In the genomic region with DNA sequence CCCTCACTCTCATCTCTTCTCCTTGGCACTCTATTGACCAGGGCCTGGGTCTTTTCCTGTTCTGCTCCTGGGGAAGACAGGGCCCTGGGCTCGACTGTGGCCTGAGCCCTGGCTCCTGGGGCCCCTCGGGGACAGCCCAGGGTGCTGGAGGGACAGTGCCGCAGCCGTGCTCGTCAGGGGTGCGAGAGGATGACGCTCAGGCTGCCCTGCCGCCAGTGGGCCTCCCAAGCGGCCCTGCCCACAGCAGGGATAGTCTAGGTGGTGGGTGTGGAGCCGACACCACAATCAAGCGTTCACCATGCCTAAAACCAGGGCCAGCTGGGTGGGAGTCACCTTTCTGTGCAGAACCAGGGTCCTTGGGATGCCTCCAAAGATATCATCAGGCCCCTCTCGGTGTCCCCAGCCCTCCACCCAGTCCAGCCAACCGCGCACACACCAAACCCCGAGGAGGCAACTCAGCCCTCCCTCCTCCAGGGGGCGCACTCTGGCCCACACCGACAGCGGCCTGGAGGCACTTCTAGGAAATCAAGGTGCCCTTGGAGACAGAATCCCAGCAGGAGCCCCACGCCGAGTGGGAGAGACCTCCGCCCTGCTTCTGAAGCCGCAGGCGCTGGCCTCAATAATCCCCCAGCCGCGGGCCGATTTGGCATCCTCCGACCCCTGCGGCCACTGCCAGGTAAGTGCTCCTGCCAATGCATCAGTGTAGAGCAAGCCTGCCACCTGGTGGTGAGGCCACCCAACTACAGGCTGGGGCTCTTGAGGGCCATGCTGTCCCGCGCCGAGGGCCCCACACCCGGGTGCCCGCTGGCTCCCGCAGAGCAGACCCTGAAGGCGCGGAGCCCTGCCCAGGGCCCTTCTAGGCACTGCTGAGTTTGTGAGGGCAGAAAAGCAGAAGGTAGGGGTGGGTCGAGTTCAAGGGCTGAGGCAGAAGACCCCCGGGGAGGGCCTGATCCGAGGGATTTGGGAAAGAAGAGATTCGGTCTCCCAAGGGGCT, we compare ENCODE assay signal across 1 cellular context.
TF ChIP-seq lines count a peak whose summit lies in the region.

No MANE protein-coding gene starts in this region.

TF ChIP-seq in GM23338, 12 proteins besides CTCF, POLR2A, EP300 and RAD21:
- no peak for TF ChIP-seq ZNF462 (CRISPR knock-in tag; IDR thresholded peaks at IDR 0.05)
- TF ChIP-seq, protein P1, sequence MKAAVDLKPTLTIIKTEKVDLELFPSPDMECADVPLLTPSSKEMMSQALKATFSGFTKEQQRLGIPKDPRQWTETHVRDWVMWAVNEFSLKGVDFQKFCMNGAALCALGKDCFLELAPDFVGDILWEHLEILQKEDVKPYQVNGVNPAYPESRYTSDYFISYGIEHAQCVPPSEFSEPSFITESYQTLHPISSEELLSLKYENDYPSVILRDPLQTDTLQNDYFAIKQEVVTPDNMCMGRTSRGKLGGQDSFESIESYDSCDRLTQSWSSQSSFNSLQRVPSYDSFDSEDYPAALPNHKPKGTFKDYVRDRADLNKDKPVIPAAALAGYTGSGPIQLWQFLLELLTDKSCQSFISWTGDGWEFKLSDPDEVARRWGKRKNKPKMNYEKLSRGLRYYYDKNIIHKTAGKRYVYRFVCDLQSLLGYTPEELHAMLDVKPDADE (IDR thresholded peaks at IDR 0.05): no peak
- TF ChIP-seq ZNF114 (CRISPR knock-in tag; IDR thresholded peaks at IDR 0.05): no peak
- TF ChIP-seq STAT1 (IDR thresholded peaks at IDR 0.05; ENCODE audit: unreplicated experiment): no peak
- TF ChIP-seq JUNB (IDR thresholded peaks at IDR 0.05; ENCODE audit: unreplicated experiment): no peak
- no peak for TF ChIP-seq CREB1 (CRISPR knock-in tag; IDR thresholded peaks at IDR 0.05; ENCODE audit: low read depth)
- no peak for TF ChIP-seq EZH2phosphoT487 (IDR thresholded peaks at IDR 0.05; ENCODE audit: unreplicated experiment)
- no peak for TF ChIP-seq NANOG (IDR thresholded peaks at IDR 0.05; ENCODE audit: borderline replicate concordance)
- no peak for TF ChIP-seq ZNF331 (CRISPR knock-in tag; IDR thresholded peaks at IDR 0.05; ENCODE audit: low read depth)
- no peak for TF ChIP-seq POLR2AphosphoS5 (IDR thresholded peaks at IDR 0.05; ENCODE audit: low read depth)
- no peak for TF ChIP-seq EZH2 (IDR thresholded peaks at IDR 0.05; ENCODE audit: low read depth, unreplicated experiment)
